In the genomic region with DNA sequence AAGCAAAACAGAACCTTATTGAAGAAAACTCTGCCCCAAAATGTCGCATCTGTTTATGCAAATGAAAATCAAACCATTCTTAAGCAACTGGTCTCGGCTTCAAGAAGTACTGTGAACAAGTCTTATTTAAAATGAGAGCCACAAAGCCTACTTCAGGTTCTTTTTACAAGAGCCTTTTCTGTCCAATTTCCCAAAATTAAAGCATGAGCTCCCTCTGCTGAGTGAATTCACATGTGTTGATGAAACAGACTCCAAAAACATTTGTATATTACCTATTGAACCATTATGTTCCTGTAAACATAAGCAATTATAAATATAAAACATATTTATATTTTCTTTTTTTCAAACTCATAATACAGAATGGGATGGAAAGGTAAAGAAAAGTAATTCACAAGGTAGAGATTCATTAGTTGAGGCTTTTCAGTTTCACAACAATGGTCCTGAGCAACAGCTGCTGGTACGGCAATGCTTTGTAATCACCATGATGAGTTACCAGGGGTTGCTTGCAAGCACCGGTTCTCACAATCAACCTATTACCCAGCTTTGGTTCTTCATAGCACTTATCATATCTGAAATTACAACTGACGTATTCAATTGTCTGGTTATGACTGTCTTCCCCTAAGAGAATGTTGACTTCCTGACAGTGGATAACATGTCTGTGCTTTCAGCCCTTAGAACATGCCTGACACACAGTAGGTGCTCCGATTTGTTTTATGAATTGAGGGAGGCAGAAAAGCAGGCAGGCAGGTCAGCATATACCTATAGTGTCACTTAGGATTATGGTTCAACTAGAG, we compare ENCODE assay signal across 8 cellular contexts.
DNase-seq lines count a peak whose midpoint lies in the region; ATAC-seq and TF ChIP-seq lines count a peak whose summit lies in the region.

No MANE protein-coding gene starts in this region.

- H3K27ac Mint-ChIP-seq in activated naive CD4-positive, alpha-beta T cell treated with anti-CD3 and anti-CD28 coated beads, Interleukin-2, amount 10 ng/mL, durations not matched to agents 7 days and 5 days: no peak overlapping the region

- H3K4me3 ChIP-seq in LNCaP clone FGC (ENCODE audit: low read depth, low read length) (no peak overlapping the region), SK-N-MC (peak overlapping the region; percentile 31; the same call in 1 of the 2 replicates)

- H3K36me3 Mint-ChIP-seq in activated naive CD4-positive, alpha-beta T cell treated with anti-CD3 and anti-CD28 coated beads, Interleukin-2, amount 10 ng/mL, durations not matched to agents 7 days and 5 days: no peaks in the 10 kb centered on the region

- H3K4me1 Mint-ChIP-seq in activated naive CD4-positive, alpha-beta T cell treated with anti-CD3 and anti-CD28 coated beads, Interleukin-2, amount 10 ng/mL, durations not matched to agents 7 days and 5 days: peaks cover 18% of the 10 kb centered on the region

- peak; percentile 33 for DNase-seq in activated naive CD4-positive, alpha-beta T cell treated with Interleukin-2 at 50 U/mL for 16 hours
- DNase-seq in activated naive CD4-positive, alpha-beta T cell treated with anti-CD3 and anti-CD28 coated beads, Interleukin-2, amount 10 ng/mL, durations not matched to agents 7 days and 5 days: no peak
- DNase-seq in LNCaP clone FGC (ENCODE audit: low read depth): peak; percentile 49
- peak; percentile 85 for DNase-seq in SK-N-MC (ENCODE audit: low read depth, low spot score)
- DNase-seq in dedifferentiated amniotic fluid mesenchymal stem cell (ENCODE audit: extremely low spot score): peak; percentile 91
- DNase-seq in midbrain (lab: John Stamatoyannopoulos, UW): peak; percentile 82
- DNase-seq in ecto neural progenitor cell (ENCODE audit: low spot score): no peak

- CTCF ChIA-PET in activated naive CD4-positive, alpha-beta T cell treated with anti-CD3 and anti-CD28 coated beads, Interleukin-2, amount 10 ng/mL, durations not matched to agents 7 days and 5 days (lab: Charles Lee): interaction anchor here (0.8 to 6.1 kb wide), 16 partner anchors 9 to 736 kb away, joined by 3 to 50 read pairs (median 4); a partner anchor contains a TSS

- peak; percentile 61 for TF ChIP-seq CTCF in LNCaP clone FGC (IDR thresholded peaks at IDR 0.05; ENCODE audit: control insufficient read depth, extremely low read depth, insufficient read depth)

- no peak for ATAC-seq in GM21381 (IDR thresholded peaks at IDR 0.05; ENCODE audit: unreplicated experiment)

- no peaks in the 10 kb centered on the region for H3K9me3 ChIP-seq in SK-N-MC (ENCODE audit: low read depth, low read length)

- H3K36me3 ChIP-seq in SK-N-MC (ENCODE audit: insufficient read depth, low read length): no peaks in the 10 kb centered on the region

- no peak overlapping the region for H3K9ac ChIP-seq in SK-N-MC (ENCODE audit: insufficient read length)

- no peak overlapping the region for H3K4me3 Mint-ChIP-seq in activated naive CD4-positive, alpha-beta T cell treated with anti-CD3 and anti-CD28 coated beads, Interleukin-2, amount 10 ng/mL, durations not matched to agents 7 days and 5 days

- peaks cover 8% of the 10 kb centered on the region for H3K27me3 Mint-ChIP-seq in activated naive CD4-positive, alpha-beta T cell treated with anti-CD3 and anti-CD28 coated beads, Interleukin-2, amount 10 ng/mL, durations not matched to agents 7 days and 5 days

- peak overlapping the region; percentile 77 for H3K27ac ChIP-seq in SK-N-MC

- H3K9me3 Mint-ChIP-seq in activated naive CD4-positive, alpha-beta T cell treated with anti-CD3 and anti-CD28 coated beads, Interleukin-2, amount 10 ng/mL, durations not matched to agents 7 days and 5 days: no peaks in the 10 kb centered on the region

Comparison
In these comparisons a context has a peak if more than half of its experiments do, and no peak if none do; other contexts are left out.
1. DNase-seq: peak in activated naive CD4-positive, alpha-beta T cell treated with Interleukin-2 at 50 U/mL for 16 hours (single experiment), LNCaP clone FGC (single experiment), SK-N-MC (single experiment), dedifferentiated amniotic fluid mesenchymal stem cell (single experiment) and midbrain (single experiment); none in activated naive CD4-positive, alpha-beta T cell treated with anti-CD3 and anti-CD28 coated beads, Interleukin-2, amount 10 ng/mL, durations not matched to agents 7 days and 5 days (single experiment) and ecto neural progenitor cell (single experiment).